8 cellular contexts compared by ENCODE assay signal in genomic region chr13:49995535-49996165, GRCh38. TPM values are rescaled to one million over a fixed set of nuclear protein-coding genes. Genes with fewer than 3 reads are reported as not detected.
DNase-seq lines count a peak whose midpoint lies in the region; ATAC-seq and TF ChIP-seq lines count a peak whose summit lies in the region.

No MANE protein-coding gene starts in this region.

- POLR2A ChIA-PET in WTC11 (lab: Charles Lee) = interaction anchor here (0.6 to 3.9 kb wide), 2 partner anchors 85 to 447 kb away, joined by 3 to 52 read pairs; no protein-coding TSS in a partner anchor

- TF ChIP-seq POLR2A in spleen (IDR thresholded peaks at IDR 0.05) = no peak

- H3K4me3 Mint-ChIP-seq in activated naive CD4-positive, alpha-beta T cell treated with anti-CD3 and anti-CD28 coated beads, Interleukin-2, amount 10 ng/mL, durations not matched to agents 7 days and 5 days = peak overlapping the region; percentile 66
- H3K4me3 Mint-ChIP-seq in WTC11 = peak overlapping the region; percentile 66

- CTCF ChIA-PET in activated naive CD4-positive, alpha-beta T cell treated with anti-CD3 and anti-CD28 coated beads, Interleukin-2, amount 10 ng/mL, durations not matched to agents 7 days and 5 days (lab: Charles Lee) = no interaction called here
- CTCF ChIA-PET in WTC11 (lab: Charles Lee) = interaction anchor here (3.3 kb wide), 1 partner anchor 85 kb away, joined by 41 read pairs; no protein-coding TSS in a partner anchor

- ATAC-seq in activated naive CD4-positive, alpha-beta T cell treated with anti-CD3 and anti-CD28 coated beads, Interleukin-2, amount 50 U/mL, for 72 hours = no peak
- ATAC-seq in WTC11 (no peak), right cardiac atrium (peak in 1 of 2 donors; percentile 19), HG02885 (IDR thresholded peaks at IDR 0.05; ENCODE audit: poor library complexity, unreplicated experiment) (no peak)

- H3K4me1 ChIP-seq in right cardiac atrium (ENCODE audit: control insufficient read depth, insufficient read depth, low read length) = no peaks in the 10 kb centered on the region
- peaks cover 25 to 47% (median 41%) of the 10 kb centered on the region in 6 donors for H3K4me1 ChIP-seq in spleen

- intact Hi-C loops in right cardiac atrium (cut with DNase I) = loop anchor here in 2 of 4 donors (5.0 to 10.0 kb wide), 2 partner anchors 87 to 529 kb away; no protein-coding TSS in a partner anchor
- intact Hi-C loops in spleen (cut with DNase I; ENCODE audit: low total_unique reads) = no loop called here

- H3K4me3 ChIP-seq in right cardiac atrium (ENCODE audit: low read length) (peak overlapping the region; percentile 89), spleen (peak overlapping the region; percentile 71 to 93 (median 82))

- TF ChIP-seq CTCF in WTC11 (IDR thresholded peaks at IDR 0.05) = no peak
- TF ChIP-seq CTCF in spleen (IDR thresholded peaks at IDR 0.05 in 8 of 11, conservative IDR thresholded peaks at IDR 0.05 in 3 of 11) = no peak

- peaks cover 0 to 47% (median 0%) of the 10 kb centered on the region in 6 donors for H3K36me3 ChIP-seq in spleen

- peaks cover 45% of the 10 kb centered on the region for H3K36me3 Mint-ChIP-seq in activated naive CD4-positive, alpha-beta T cell treated with anti-CD3 and anti-CD28 coated beads, Interleukin-2, amount 10 ng/mL, durations not matched to agents 7 days and 5 days
- H3K36me3 Mint-ChIP-seq in activated naive CD4-positive, alpha-beta T cell treated with anti-CD3 and anti-CD28 coated beads, Interleukin-2, amount 50 U/mL, for 72 hours = peaks cover 17 to 20% of the 10 kb centered on the region in 2 donors
- H3K36me3 Mint-ChIP-seq in WTC11 = peaks cover 4% of the 10 kb centered on the region

- peaks cover 36% of the 10 kb centered on the region for H3K4me1 Mint-ChIP-seq in activated naive CD4-positive, alpha-beta T cell treated with anti-CD3 and anti-CD28 coated beads, Interleukin-2, amount 10 ng/mL, durations not matched to agents 7 days and 5 days
- peaks cover 33% of the 10 kb centered on the region for H3K4me1 Mint-ChIP-seq in WTC11

- H3K27me3 ChIP-seq in right cardiac atrium (ENCODE audit: control insufficient read depth, insufficient read depth) (no peaks in the 10 kb centered on the region), spleen (replicated peaks in 1 of 7) (no peaks in the 10 kb centered on the region)

- H3K9me3 Mint-ChIP-seq in activated naive CD4-positive, alpha-beta T cell treated with anti-CD3 and anti-CD28 coated beads, Interleukin-2, amount 10 ng/mL, durations not matched to agents 7 days and 5 days = no peaks in the 10 kb centered on the region
- no peaks in the 10 kb centered on the region for H3K9me3 Mint-ChIP-seq in activated naive CD4-positive, alpha-beta T cell treated with anti-CD3 and anti-CD28 coated beads, Interleukin-2, amount 50 U/mL, for 72 hours
- H3K9me3 Mint-ChIP-seq in WTC11 = no peaks in the 10 kb centered on the region

- peak overlapping the region; percentile 71 for H3K27ac Mint-ChIP-seq in activated naive CD4-positive, alpha-beta T cell treated with anti-CD3 and anti-CD28 coated beads, Interleukin-2, amount 10 ng/mL, durations not matched to agents 7 days and 5 days
- peak overlapping the region in 1 of 2 donors; percentile 9 for H3K27ac Mint-ChIP-seq in activated naive CD4-positive, alpha-beta T cell treated with anti-CD3 and anti-CD28 coated beads, Interleukin-2, amount 50 U/mL, for 72 hours
- H3K27ac Mint-ChIP-seq in WTC11 = no peak overlapping the region; the same call in 1 of the 2 replicates

- H3K27me3 Mint-ChIP-seq in activated naive CD4-positive, alpha-beta T cell treated with anti-CD3 and anti-CD28 coated beads, Interleukin-2, amount 10 ng/mL, durations not matched to agents 7 days and 5 days = no peaks in the 10 kb centered on the region
- H3K27me3 Mint-ChIP-seq in WTC11 (ENCODE audit: low read depth) = no peaks in the 10 kb centered on the region

- H3K9me3 ChIP-seq in right cardiac atrium (ENCODE audit: control insufficient read depth, low read length) (no peaks in the 10 kb centered on the region), spleen (no peaks in the 10 kb centered on the region)

- no peak for DNase-seq in activated naive CD4-positive, alpha-beta T cell treated with anti-CD3 and anti-CD28 coated beads, Interleukin-2, amount 10 ng/mL, durations not matched to agents 7 days and 5 days
- DNase-seq in activated naive CD4-positive, alpha-beta T cell treated with anti-CD3 and anti-CD28 coated beads, Interleukin-2, amount 50 U/mL, for 72 hours (ENCODE audit: low spot score in 2 of 2) = no peak
- DNase-seq in WTC11 (ENCODE audit: low spot score) (no peak), right cardiac atrium (no peak), spleen (no peak), islet precursor cell (no peak), T1000 (lab: John Stamatoyannopoulos, UW) (no peak)

- whole genome bisulfite sequencing in right cardiac atrium = 32% methylated on average over 15 of the region's 15 CpGs
- WGBS in spleen, 5 donors = 12 to 23% (median 13%) methylated on average over 15 of the region's 15 CpGs

- H3K27ac ChIP-seq in right cardiac atrium (ENCODE audit: low read length) (peak overlapping the region; percentile 90), spleen (peak overlapping the region; percentile 97 to 99 (median 99))

TF ChIP-seq in WTC11, 78 proteins besides CTCF, POLR2A, EP300 and RAD21 (continues in another document):
- no peak for TF ChIP-seq NR1H2 (CRISPR knock-in tag; IDR thresholded peaks at IDR 0.05)
- TF ChIP-seq SMAD4 (CRISPR knock-in tag; IDR thresholded peaks at IDR 0.05) = no peak
- no peak for TF ChIP-seq JAZF1 (CRISPR knock-in tag; IDR thresholded peaks at IDR 0.05)
- no peak for TF ChIP-seq E2F4 (CRISPR knock-in tag; IDR thresholded peaks at IDR 0.05; ENCODE audit: borderline replicate concordance, low read depth)
- TF ChIP-seq ZNF317 (CRISPR knock-in tag; IDR thresholded peaks at IDR 0.05; ENCODE audit: borderline replicate concordance, low read depth) = no peak
- TF ChIP-seq IRF1 (CRISPR knock-in tag; IDR thresholded peaks at IDR 0.05) = no peak
- TF ChIP-seq PRDM15 (CRISPR knock-in tag; IDR thresholded peaks at IDR 0.05) = no peak
- TF ChIP-seq SP1 (CRISPR knock-in tag; conservative IDR thresholded peaks at IDR 0.05) = no peak

RNA-seq across cellular contexts. Expression of gene TRIM13, which starts 1.2 kb away (rescaled TPM):
- total RNA-seq in activated naive CD4-positive, alpha-beta T cell treated with anti-CD3 and anti-CD28 coated beads, Interleukin-2, amount 50 U/mL, for 72 hours = 10 to 100 TPM; 12.2 to 20.7 TPM
- total RNA-seq in WTC11 (2021) = 27.5 to 29.1 TPM (median 27.6 TPM) in 3 replicates
- total RNA-seq in right cardiac atrium = 10 to 100 TPM; 18.2 to 25.4 (median 21.8) TPM
- polyA plus RNA-seq in right cardiac atrium = 14.0 TPM
- total RNA-seq in spleen = 10 to 100 TPM; 25.7 to 29.7 (median 28.0) TPM
- 10 to 100 TPM; 17.1 to 28.6 (median 19.3) TPM for polyA plus RNA-seq in spleen

RNA-seq across cellular contexts. Expression of gene KCNRG, which starts 19.6 kb away (rescaled TPM):
- under 1 TPM; 0.23 to 0.31 TPM for total RNA-seq in activated naive CD4-positive, alpha-beta T cell treated with anti-CD3 and anti-CD28 coated beads, Interleukin-2, amount 50 U/mL, for 72 hours
- total RNA-seq in WTC11 (2021) (0.21 to 1.1 TPM (median 0.32 TPM) in 3 replicates), right cardiac atrium (under 1 TPM; 0.35 to 0.45 (median 0.37) TPM), spleen (1 to 10 TPM in 4 of 7 donors, under 1 TPM in 2, not detected in 1; 0.85 to 2.6 (median 1.8) TPM)
- polyA plus RNA-seq in right cardiac atrium (0.27 TPM), spleen (under 1 TPM; 0.35 to 0.41 (median 0.37) TPM)

RNA-seq across cellular contexts. Expression of gene SPRYD7, which starts 59.5 kb away (rescaled TPM):
- 1 to 10 TPM; 4.6 to 5.0 TPM for total RNA-seq in activated naive CD4-positive, alpha-beta T cell treated with anti-CD3 and anti-CD28 coated beads, Interleukin-2, amount 50 U/mL, for 72 hours
- 3.0 to 3.8 TPM (median 3.1 TPM) in 3 replicates for total RNA-seq in WTC11 (2021)
- 10 to 100 TPM in 3 of 4 donors, 1 to 10 TPM in 1; 9.8 to 12.0 (median 11.5) TPM for total RNA-seq in right cardiac atrium
- polyA plus RNA-seq in right cardiac atrium = 13.9 TPM
- total RNA-seq in spleen = 1 to 10 TPM; 3.5 to 7.7 (median 4.9) TPM
- polyA plus RNA-seq in spleen = 1 to 10 TPM; 3.5 to 5.7 (median 3.6) TPM
